In the genomic region with DNA sequence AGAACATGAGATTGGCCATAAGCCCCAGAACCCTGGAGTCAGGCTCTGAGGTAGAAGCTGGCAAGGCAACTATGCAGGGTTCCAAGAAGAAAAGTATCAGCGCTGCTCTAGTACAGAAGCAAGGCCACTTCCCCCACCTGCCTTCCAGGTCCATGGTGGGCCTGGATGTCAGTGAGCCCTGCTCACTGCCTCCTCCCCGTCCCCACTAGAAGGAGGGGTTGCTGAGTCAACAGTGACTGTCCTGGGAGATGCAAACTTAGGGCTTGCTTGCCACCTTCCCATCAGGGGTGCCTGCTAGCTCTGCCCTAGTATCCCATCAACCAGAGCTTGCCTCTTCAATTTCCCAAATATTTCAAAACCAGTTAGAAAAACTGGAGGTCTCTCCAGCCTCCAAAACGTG, we compare ENCODE assay signal across 1 cellular context.
TF ChIP-seq lines count a peak whose summit lies in the region.

No MANE protein-coding gene starts in this region.

TF ChIP-seq in IMR-90, 13 proteins besides CTCF, POLR2A, EP300 and RAD21:
- TF ChIP-seq ELK1 (IDR thresholded peaks at IDR 0.05; ENCODE audit: borderline replicate concordance, low read depth, low read length) (no peak), RCOR1 (IDR thresholded peaks at IDR 0.05; ENCODE audit: insufficient replicate concordance, low read length) (no peak), MAZ (IDR thresholded peaks at IDR 0.05; ENCODE audit: borderline replicate concordance, low read depth, low read length) (no peak), BHLHE40 (IDR thresholded peaks at IDR 0.05; ENCODE audit: low read depth, low read length) (no peak), MAFK (IDR thresholded peaks at IDR 0.05; ENCODE audit: low read depth, low read length) (no peak), MXI1 (IDR thresholded peaks at IDR 0.05; ENCODE audit: borderline replicate concordance, low read depth, low read length) (no peak), RFX5 (IDR thresholded peaks at IDR 0.05; ENCODE audit: low read depth, low read length) (no peak), CEBPB (IDR thresholded peaks at IDR 0.05; ENCODE audit: low read depth, low read length) (no peak), USF2 (IDR thresholded peaks at IDR 0.05; ENCODE audit: low read depth, low read length) (no peak), CHD1 (IDR thresholded peaks at IDR 0.05; ENCODE audit: low read depth, low read length) (no peak), FOS (IDR thresholded peaks at IDR 0.05; ENCODE audit: low read depth, low read length) (no peak), SMC3 (IDR thresholded peaks at IDR 0.05; ENCODE audit: low read depth, low read length) (no peak), NFE2L2 (IDR thresholded peaks at IDR 0.05; ENCODE audit: low read depth, low read length) (no peak)
TF ChIP-seq in IMR-90: peak in this region for 0.
